Comparison of ENCODE assay signal across 8 cellular contexts in the genomic region with DNA sequence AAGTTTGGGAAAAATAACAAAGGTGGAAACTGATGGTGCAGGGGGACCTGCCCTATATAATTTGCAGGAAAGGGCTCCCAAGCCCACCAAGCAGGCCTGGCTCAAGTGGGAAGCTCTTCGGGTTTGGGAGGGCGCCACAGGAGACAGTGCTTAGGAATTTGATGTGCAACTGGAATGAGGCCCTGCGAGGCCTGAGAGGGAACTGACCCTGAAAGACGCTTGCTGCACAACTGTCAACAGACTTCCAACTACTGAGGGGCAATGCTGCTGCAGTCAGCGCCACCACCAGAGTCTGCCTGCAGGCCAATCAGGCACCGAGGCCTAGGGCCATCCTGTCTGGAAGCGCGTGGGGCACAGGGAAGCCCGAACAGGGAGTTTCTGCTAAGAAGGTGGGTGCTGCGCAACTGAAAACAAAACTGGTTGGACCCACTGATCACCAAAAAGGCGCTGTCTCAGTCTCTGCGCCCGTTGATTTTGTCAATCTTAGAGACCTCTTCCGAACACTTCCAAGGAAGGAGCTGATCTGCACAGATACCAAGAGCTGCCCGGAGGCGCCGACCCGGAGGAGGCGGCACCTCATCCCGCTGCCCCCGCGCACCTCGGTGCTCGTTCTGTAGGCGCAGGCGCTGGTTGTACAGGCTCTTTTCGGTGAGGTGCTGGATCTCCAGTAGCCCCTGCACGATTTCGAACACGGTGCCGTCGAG. TPM values are rescaled to one million over a fixed set of nuclear protein-coding genes. Genes with fewer than 3 reads are reported as not detected.
DNase-seq lines count a peak whose midpoint lies in the region; ATAC-seq and TF ChIP-seq lines count a peak whose summit lies in the region.

No MANE protein-coding gene starts in this region.

- 0 out of 2 replicates have a peak, but pooled peaks have one; percentile 9 for TF ChIP-seq CTCF in OCI-LY7 (conservative IDR thresholded peaks at IDR 0.05; ENCODE audit: low read length)
- TF ChIP-seq CTCF in lower lobe of right lung (IDR thresholded peaks at IDR 0.05): no peak
- TF ChIP-seq CTCF in transverse colon (IDR thresholded peaks at IDR 0.05): no peak
- no peak for TF ChIP-seq CTCF in GM13976 (IDR thresholded peaks at IDR 0.05; ENCODE audit: borderline replicate concordance, control extremely low read depth, extremely low read depth, insufficient read depth, missing control alignments)

- H3K4me3 Mint-ChIP-seq in dendritic cell treated with granulocyte-macrophage colony-stimulating factor and Interleukin-4, amounts not matched to agents 40 ng/mL and 50 ng/mL, for 4 days: peak overlapping the region; percentile 89

- no peaks in the 10 kb centered on the region for H3K79me2 ChIP-seq in OCI-LY7 (ENCODE audit: insufficient read depth, low read depth, low read length)

- peak overlapping the region; percentile 98 for H2AFZ ChIP-seq in OCI-LY7 (ENCODE audit: low read length)

- TF ChIP-seq EP300 in transverse colon (IDR thresholded peaks at IDR 0.05; ENCODE audit: low read depth): no peak

- in situ Hi-C loops in transverse colon (cut with MboI; ENCODE audit: low pct_ligation_motif_present in 1 of 4, low pct_unique_long_range_greater_than_20kb in 1 of 4, low sequenced_read_pairs in 3 of 4): no loop called here
- in situ Hi-C loops in GM13976 (cut with MboI; ENCODE audit: low sequenced_read_pairs, unreplicated experiment): no loop called here

- H4K20me1 ChIP-seq in OCI-LY7 (ENCODE audit: insufficient read depth, low read length): 0 out of 2 replicates have a peak, but pooled peaks cover 6% of the 10 kb centered on the region

- CTCF ChIA-PET in OCI-LY7 (lab: Charles Lee; ENCODE audit: unreplicated experiment): no interaction called here

- WGBS in transverse colon (ENCODE audit: low coverage in 1 of 2), 2 donors: 7 to 10% methylated on average over 2 to 22 of the region's 32 CpGs

- H3K27ac ChIP-seq in OCI-LY7 (ENCODE audit: low read depth, low read length, poor library complexity, severe bottlenecking): peak overlapping the region; percentile 9
- peak overlapping the region; percentile 87 for H3K27ac ChIP-seq in lower lobe of right lung
- peak overlapping the region; percentile 80 to 91 (median 88) for H3K27ac ChIP-seq in transverse colon

- intact Hi-C loops in OCI-LY7 (cut with micrococcal nuclease; ENCODE audit: unreplicated experiment): no loop called here
- intact Hi-C loops in dendritic cell treated with granulocyte-macrophage colony-stimulating factor and Interleukin-4, amounts not matched to agents 40 ng/mL and 50 ng/mL, for 4 days (cut with micrococcal nuclease): no loop called here
- intact Hi-C loops in lower lobe of right lung (cut with DNase I): no loop called here
- intact Hi-C loops in transverse colon (cut with DNase I; ENCODE audit: low total_unique reads): no loop called here

- BruUV-seq in OCI-LY7 (replicated peaks; lab: Mats Ljungman, UMichigan): no TSS peak

- peaks cover 51% of the 10 kb centered on the region for H3K4me1 Mint-ChIP-seq in dendritic cell treated with granulocyte-macrophage colony-stimulating factor and Interleukin-4, amounts not matched to agents 40 ng/mL and 50 ng/mL, for 4 days (ENCODE audit: low read depth)

- no peaks in the 10 kb centered on the region for H3K9me3 ChIP-seq in OCI-LY7 (ENCODE audit: low read length)
- no peaks in the 10 kb centered on the region for H3K9me3 ChIP-seq in lower lobe of right lung
- H3K9me3 ChIP-seq in transverse colon: no peaks in the 10 kb centered on the region

- H3K9me2 ChIP-seq in OCI-LY7 (ENCODE audit: insufficient read depth, low read length): no peaks in the 10 kb centered on the region

- ATAC-seq in GM21786 (IDR thresholded peaks at IDR 0.05; ENCODE audit: unreplicated experiment) (peak; percentile 11), lower lobe of right lung (peak; percentile 9 to 30)

- no peaks in the 10 kb centered on the region for H3K9me3 Mint-ChIP-seq in dendritic cell treated with granulocyte-macrophage colony-stimulating factor and Interleukin-4, amounts not matched to agents 40 ng/mL and 50 ng/mL, for 4 days

- no peak for TF ChIP-seq POLR2A in transverse colon (IDR thresholded peaks at IDR 0.05)

- H3K36me3 ChIP-seq in OCI-LY7 (ENCODE audit: insufficient read depth, low read length) (no peaks in the 10 kb centered on the region), lower lobe of right lung (peaks cover 6% of the 10 kb centered on the region), transverse colon (no peaks in the 10 kb centered on the region)

- H3K27ac Mint-ChIP-seq in dendritic cell treated with granulocyte-macrophage colony-stimulating factor and Interleukin-4, amounts not matched to agents 40 ng/mL and 50 ng/mL, for 4 days: peak overlapping the region; percentile 82

- peak overlapping the region; percentile 79 for H3K4me2 ChIP-seq in OCI-LY7 (ENCODE audit: low read length)

- H3K27me3 ChIP-seq in lower lobe of right lung (ENCODE audit: low read depth) (no peaks in the 10 kb centered on the region), transverse colon (no peaks in the 10 kb centered on the region)

- H3K4me1 ChIP-seq in OCI-LY7 (ENCODE audit: insufficient read depth, low read length, poor library complexity, severe bottlenecking) (peaks cover 21% of the 10 kb centered on the region), lower lobe of right lung (peaks cover 29% of the 10 kb centered on the region), transverse colon (peaks cover 15 to 34% (median 24%) of the 10 kb centered on the region in 4 donors)

- POLR2A ChIA-PET in OCI-LY7 (lab: Charles Lee): interaction anchor here (0.6 to 1.1 kb wide), 4 partner anchors 9 to 1546 kb away, joined by 3 read pairs; no protein-coding TSS in a partner anchor

- peak; percentile 44 for DNase-seq in EH (ENCODE audit: low read depth)
- DNase-seq in OCI-LY7 (ENCODE audit: low spot score): peak; percentile 37
- peak; percentile 46 for DNase-seq in lower lobe of right lung
- DNase-seq in transverse colon: no peak
- no peak for DNase-seq in GM13976 (ENCODE audit: low spot score)
- no peak for DNase-seq in cerebellar nuclear complex (lab: John Stamatoyannopoulos, UW)

- no peaks in the 10 kb centered on the region for H3K27me3 Mint-ChIP-seq in dendritic cell treated with granulocyte-macrophage colony-stimulating factor and Interleukin-4, amounts not matched to agents 40 ng/mL and 50 ng/mL, for 4 days

- H3K36me3 Mint-ChIP-seq in dendritic cell treated with granulocyte-macrophage colony-stimulating factor and Interleukin-4, amounts not matched to agents 40 ng/mL and 50 ng/mL, for 4 days (ENCODE audit: low read depth): peaks cover 40% of the 10 kb centered on the region

- H3K4me3 ChIP-seq in OCI-LY7 (ENCODE audit: low read depth, low read length, poor library complexity, severe bottlenecking): peak overlapping the region; percentile 100
- peak overlapping the region; percentile 93 for H3K4me3 ChIP-seq in lower lobe of right lung
- H3K4me3 ChIP-seq in transverse colon: peak overlapping the region; percentile 74 to 93 (median 74)

RNA-seq across cellular contexts. Expression of a gene that starts 0.7 kb away (rescaled TPM):
- total RNA-seq in OCI-LY7 (2014; rRNA removed; shearing (Covaris generic)): 36.0 and 37.8 TPM in 2 replicates
- total RNA-seq in OCI-LY7 (2022): 18.9 and 22.5 TPM in 2 replicates
- 31.1 TPM for total RNA-seq in lower lobe of right lung
- 10 to 100 TPM; 27.7 to 52.3 (median 36.9) TPM for total RNA-seq in transverse colon

RNA-seq across cellular contexts. Expression of a gene that starts 51.1 kb away (rescaled TPM):
- not detected in 2 replicates for total RNA-seq in OCI-LY7 (2014; rRNA removed; shearing (Covaris generic))
- total RNA-seq in OCI-LY7 (2022) (not detected in 2 replicates), lower lobe of right lung (9.6 TPM), transverse colon (10 to 100 TPM in 1 of 4 donors, 1 to 10 TPM in 1, under 1 TPM in 1, not detected in 1; 0.64 to 22.8 (median 3.0) TPM)

Comparison
In these comparisons a context has a peak if more than half of its experiments do, and no peak if none do; other contexts are left out.
1. DNase-seq: peak in EH (single experiment), OCI-LY7 (single experiment) and lower lobe of right lung (single experiment); none in transverse colon (single experiment), GM13976 (single experiment) and cerebellar nuclear complex (0 of 2).
2. H3K27ac ChIP-seq: peak in every context shown above with its lines; median percentile 88 in transverse colon; 87 in lower lobe of right lung; 9 in OCI-LY7.
3. Peak in every context shown above with its lines, with median percentiles within 50 percentile points of each other: H3K4me3 ChIP-seq.